Comparison of ENCODE assay signal across 26 cellular contexts in genomic region chr13:94065741-94066140, GRCh38.
DNase-seq lines count a peak whose midpoint lies in the region; ATAC-seq, FAIRE-seq and TF ChIP-seq lines count a peak whose summit lies in the region.
"Had no signal": no experiment of that assay in that cellular context is flagged by ENCODE, and none has a peak within 500 bp of the region (broad histone marks: within the 10 kb centered on the region; RNA-seq: fewer than 3 reads in every experiment).

No MANE protein-coding gene starts in this region.

- no peaks in the 10 kb centered on the region for H3K4me1 Mint-ChIP-seq in endodermal cell
- H3K4me1 Mint-ChIP-seq: activated T-helper 17 cell treated with anti-CD3 and anti-CD28 coated beads, Interleukin-2, amount 50 U/mL, for 72 hours; CD4-positive, CD25-positive, alpha-beta regulatory T cell had no signal

- no peaks in the 10 kb centered on the region for H3K27me3 Mint-ChIP-seq in endodermal cell (ENCODE audit: insufficient read depth)
- H3K27me3 Mint-ChIP-seq: CD4-positive, CD25-positive, alpha-beta regulatory T cell had no signal

- H2AFZ ChIP-seq in mesenchymal stem cell (ENCODE audit: low read depth, low read length): no peak overlapping the region
- H2AFZ ChIP-seq: parathyroid adenoma had no signal

- H3K36me3 Mint-ChIP-seq in endodermal cell (ENCODE audit: low read depth): peaks cover 24% of the 10 kb centered on the region
- H3K36me3 Mint-ChIP-seq: activated naive CD4-positive, alpha-beta T cell treated with anti-CD3 and anti-CD28 coated beads, Interleukin-2, amount 50 U/mL, for 72 hours; CD4-positive, CD25-positive, alpha-beta regulatory T cell had no signal

- H2BK120ac ChIP-seq in mesenchymal stem cell (ENCODE audit: low read depth, low read length): no peak overlapping the region

- no peak overlapping the region for H3K14ac ChIP-seq in mesenchymal stem cell (ENCODE audit: low read length in 2 of 2)

- H3K36me3 ChIP-seq in brain microvascular endothelial cell (replicated peaks): no peaks in the 10 kb centered on the region
- no peaks in the 10 kb centered on the region for H3K36me3 ChIP-seq in mesenchymal stem cell (ENCODE audit: control insufficient read depth in 1 of 2, insufficient read depth in 2 of 2, low read depth in 1 of 2, low read length in 2 of 2)
- no peaks in the 10 kb centered on the region for H3K36me3 ChIP-seq in endodermal cell (ENCODE audit: control insufficient read depth, insufficient read depth, low read length)
- H3K36me3 ChIP-seq: colonic mucosa, heart left ventricle, sigmoid colon had no signal

- H3K18ac ChIP-seq in mesenchymal stem cell (ENCODE audit: low read depth in 1 of 2, low read length in 2 of 2): no peak overlapping the region

- no peak overlapping the region for H3K4me3 ChIP-seq in brain microvascular endothelial cell (ENCODE audit: low read depth, low read length)
- H3K4me3 ChIP-seq in mesenchymal stem cell (ENCODE audit: insufficient read depth in 1 of 2, low read depth in 1 of 2, low read length in 2 of 2): no peak overlapping the region
- no peak overlapping the region for H3K4me3 ChIP-seq in endodermal cell (ENCODE audit: low read length)
- H3K4me3 ChIP-seq: body of pancreas, colonic mucosa, GM12878, heart left ventricle, sigmoid colon had no signal

- ATAC-seq in HG02759 (IDR thresholded peaks at IDR 0.05; ENCODE audit: unreplicated experiment) (no peak), HG03571 (IDR thresholded peaks at IDR 0.05; ENCODE audit: unreplicated experiment) (no peak)
- ATAC-seq: activated naive CD4-positive, alpha-beta T cell treated with anti-CD3 and anti-CD28 coated beads, Interleukin-2, amount 50 U/mL, for 72 hours; activated T-helper 17 cell treated with anti-CD3 and anti-CD28 coated beads, Interleukin-2, amount 50 U/mL, for 72 hours; body of pancreas; effector memory CD8-positive, alpha-beta T cell; GM12878; heart left ventricle; left ventricle myocardium superior; WTC11 had no signal

- H3K27me3 ChIP-seq in brain microvascular endothelial cell (replicated peaks) (no peaks in the 10 kb centered on the region), mesenchymal stem cell (ENCODE audit: control insufficient read depth in 1 of 2, insufficient read depth in 1 of 2, low read length in 2 of 2) (no peaks in the 10 kb centered on the region), endodermal cell (ENCODE audit: control insufficient read depth, insufficient read depth, low read length, poor library complexity, severe bottlenecking) (no peaks in the 10 kb centered on the region)
- H3K27me3 ChIP-seq: body of pancreas, colonic mucosa, heart left ventricle, sigmoid colon had no signal

- no peak overlapping the region for H4K8ac ChIP-seq in mesenchymal stem cell (ENCODE audit: low read length)

- no peak overlapping the region for H2BK5ac ChIP-seq in mesenchymal stem cell (ENCODE audit: low read depth, low read length, poor library complexity, severe bottlenecking)

- H3K4me2 ChIP-seq in mesenchymal stem cell (ENCODE audit: low read length, poor library complexity, severe bottlenecking): no peak overlapping the region

- H3K4me1 ChIP-seq in mesenchymal stem cell (ENCODE audit: control insufficient read depth, insufficient read depth, low read depth, low read length) (no peaks in the 10 kb centered on the region), endodermal cell (ENCODE audit: control insufficient read depth, insufficient read depth, low read length) (no peaks in the 10 kb centered on the region)
- H3K4me1 ChIP-seq: body of pancreas, colonic mucosa, heart left ventricle, parathyroid adenoma had no signal

- in situ Hi-C loops in brain microvascular endothelial cell (cut with HindIII; ENCODE audit: low pct_ligation_motif_present, low sequenced_read_pairs): no loop called here

- POLR2A ChIA-PET in GM10248 (lab: Yijun Ruan, JAX): no interaction called here

- peak; percentile 21 for FAIRE-seq in D721Med (lab: Jason Lieb, UNC)
- FAIRE-seq: GM12878 had no signal

- no peak overlapping the region for H3K27ac ChIP-seq in brain microvascular endothelial cell
- no peak overlapping the region for H3K27ac ChIP-seq in mesenchymal stem cell (ENCODE audit: low read length, poor library complexity, severe bottlenecking)
- H3K27ac ChIP-seq in endodermal cell (ENCODE audit: low read depth, low read length): no peak overlapping the region
- H3K27ac ChIP-seq: body of pancreas, colonic mucosa, heart left ventricle, parathyroid adenoma, sigmoid colon had no signal

- no peak overlapping the region for H3K4ac ChIP-seq in mesenchymal stem cell (ENCODE audit: low read depth in 1 of 2, low read length in 2 of 2)

- no peak overlapping the region for H3K9ac ChIP-seq in mesenchymal stem cell (ENCODE audit: low read length)
- H3K9ac ChIP-seq in endodermal cell (ENCODE audit: extremely low read depth, low read length, poor library complexity, severe bottlenecking): no peak overlapping the region
- H3K9ac ChIP-seq: parathyroid adenoma had no signal

- no peaks in the 10 kb centered on the region for H3K79me1 ChIP-seq in mesenchymal stem cell (replicated peaks; ENCODE audit: low read length, poor library complexity, severe bottlenecking)

- no peak overlapping the region for H3K23ac ChIP-seq in mesenchymal stem cell (ENCODE audit: low read length in 2 of 2)

- WGBS in mesenchymal stem cell: no CpG with 5 or more reads among the region's 1 CpG
- 75% methylated on average over 1 of the region's 1 CpG; no CpG with 5 or more reads in 1 of the 2 experiments for WGBS in endodermal cell (ENCODE audit: insufficient coverage in 1 of 2, insufficient read length in 1 of 2), 2 experiments

- TF ChIP-seq CTCF in D721Med (IDR thresholded peaks at IDR 0.05; ENCODE audit: insufficient read depth, missing control alignments): no peak
- no peak for TF ChIP-seq CTCF in brain microvascular endothelial cell (IDR thresholded peaks at IDR 0.05; ENCODE audit: low read depth, low read length, missing control alignments)
- TF ChIP-seq CTCF in endodermal cell (conservative IDR thresholded peaks at IDR 0.05): no peak
- no peak for TF ChIP-seq CTCF in GM10248 (IDR thresholded peaks at IDR 0.05; ENCODE audit: control extremely low read depth, extremely low read depth, low read depth, missing control alignments)

- no peaks in the 10 kb centered on the region for H3K9me3 ChIP-seq in mesenchymal stem cell (ENCODE audit: control insufficient read depth, low read length)
- H3K9me3 ChIP-seq in endodermal cell (ENCODE audit: control insufficient read depth, low read length): peaks cover 21% of the 10 kb centered on the region
- H3K9me3 ChIP-seq: body of pancreas, colonic mucosa, heart left ventricle, sigmoid colon had no signal

- no peak overlapping the region for H3K27ac Mint-ChIP-seq in endodermal cell
- H3K27ac Mint-ChIP-seq: activated naive CD4-positive, alpha-beta T cell treated with anti-CD3 and anti-CD28 coated beads, Interleukin-2, amount 50 U/mL, for 72 hours; activated T-helper 17 cell treated with anti-CD3 and anti-CD28 coated beads, Interleukin-2, amount 50 U/mL, for 72 hours; CD4-positive, CD25-positive, alpha-beta regulatory T cell; effector memory CD8-positive, alpha-beta T cell; nephron; T-helper 2 cell treated with Interferon-gamma antibody and Interleukin-4, amounts not matched to agents 5 μg/mL and 100 μg/mL, for 36 hours; WTC11 had no signal

- no peak overlapping the region for H2BK12ac ChIP-seq in mesenchymal stem cell (ENCODE audit: low read length in 2 of 2)

- H3K4me3 Mint-ChIP-seq in endodermal cell: no peak overlapping the region
- H3K4me3 Mint-ChIP-seq: activated T-helper 17 cell treated with anti-CD3 and anti-CD28 coated beads, Interleukin-2, amount 50 U/mL, for 72 hours; CD4-positive, CD25-positive, alpha-beta regulatory T cell; effector memory CD8-positive, alpha-beta T cell; nephron; T-helper 2 cell treated with Interferon-gamma antibody and Interleukin-4, amounts not matched to agents 5 μg/mL and 100 μg/mL, for 36 hours; WTC11 had no signal

- H2BK15ac ChIP-seq in mesenchymal stem cell (ENCODE audit: low read depth, poor library complexity, severe bottlenecking): no peak overlapping the region

- CTCF ChIA-PET in GM10248 (lab: Yijun Ruan, JAX): interaction anchor here (1.5 kb wide), 1 partner anchor 12 kb away, joined by 4 read pairs; no protein-coding TSS in a partner anchor

- no peak overlapping the region for H2AK5ac ChIP-seq in mesenchymal stem cell (ENCODE audit: low read length, severe bottlenecking)

- DNase-seq in D721Med (ENCODE audit: insufficient read length, low spot score) (no peak), NCI-H226 (peak; percentile 11), brain microvascular endothelial cell (peak; percentile 25), mesenchymal stem cell (peak; percentile 32), endodermal cell (no peak), GM10248 (ENCODE audit: extremely low spot score) (no peak)
- DNase-seq: body of pancreas; CD4-positive, CD25-positive, alpha-beta regulatory T cell; colonic mucosa; effector memory CD8-positive, alpha-beta T cell; heart left ventricle; left ventricle myocardium superior; NCI-H1105 treated with DMSO at 0.1 percent for 48 hours; NCI-H2081 treated with DMSO at 0.1 percent for 48 hours; RPMI8226; sigmoid colon; substantia nigra had no signal

- peaks cover 23% of the 10 kb centered on the region for H3K9me3 Mint-ChIP-seq in endodermal cell
- H3K9me3 Mint-ChIP-seq: activated T-helper 17 cell treated with anti-CD3 and anti-CD28 coated beads, Interleukin-2, amount 50 U/mL, for 72 hours; effector memory CD8-positive, alpha-beta T cell; nephron; T-helper 2 cell treated with Interferon-gamma antibody and Interleukin-4, amounts not matched to agents 5 μg/mL and 100 μg/mL, for 36 hours had no signal

- H4K91ac ChIP-seq in mesenchymal stem cell (ENCODE audit: low read length): no peak overlapping the region

Comparison
In these comparisons a context has a peak if more than half of its experiments do, and no peak if none do; other contexts are left out.
1. DNase-seq: peak in NCI-H226 (single experiment), brain microvascular endothelial cell (single experiment) and mesenchymal stem cell (single experiment); none in D721Med (single experiment), endodermal cell (single experiment) and GM10248 (single experiment).